16 cellular contexts compared by ENCODE assay signal in genomic region chr2:2571301-2572198, GRCh38.
A peak's percentile ranks its signal among the peaks of the same experiment; 100 is the strongest.
DNase-seq lines count a peak whose midpoint lies in the region; ATAC-seq and TF ChIP-seq lines count a peak whose summit lies in the region.
"Had no signal": no experiment of that assay in that cellular context is flagged by ENCODE, and none has a peak within 500 bp of the region (broad histone marks: within the 10 kb centered on the region; RNA-seq: fewer than 3 reads in every experiment).

No MANE protein-coding gene starts in this region.

- intact Hi-C loops in gastrocnemius medialis (cut with DNase I; ENCODE audit: low total_unique reads) = no loop called here

- WGBS in SK-N-SH (ENCODE audit: low lambda C conversion rate) = 83% methylated on average over 35 of the region's 42 CpGs

- peaks cover 7% of the 10 kb centered on the region for H3K9me3 Mint-ChIP-seq in osteocyte (ENCODE audit: unreplicated experiment)
- H3K9me3 Mint-ChIP-seq: CD8-positive, alpha-beta T cell had no signal

- H3K9me3 ChIP-seq in SK-N-SH (no peaks in the 10 kb centered on the region), gastrocnemius medialis (no peaks in the 10 kb centered on the region)

- no peak overlapping the region for H3K4me3 ChIP-seq in SK-N-SH (ENCODE audit: low read depth in 2 of 2, low read length in 1 of 2)
- H3K4me3 ChIP-seq in gastrocnemius medialis = no peak overlapping the region

- H3K27ac Mint-ChIP-seq in osteocyte (ENCODE audit: unreplicated experiment) = no peak overlapping the region
- H3K27ac Mint-ChIP-seq: CD14-positive monocyte; CD8-positive, alpha-beta T cell had no signal

- TF ChIP-seq EP300 in SK-N-SH (IDR thresholded peaks at IDR 0.05; ENCODE audit: borderline replicate concordance in 1 of 2, low read depth in 1 of 2, low read length in 1 of 2) = no peak

- H3K4me1 Mint-ChIP-seq in osteocyte (ENCODE audit: unreplicated experiment) = no peaks in the 10 kb centered on the region
- H3K4me1 Mint-ChIP-seq: CD14-positive monocyte had no signal

- TF ChIP-seq POLR2A in gastrocnemius medialis (IDR thresholded peaks at IDR 0.05) = no peak

- H3F3A ChIP-seq in SK-N-SH (replicated peaks; ENCODE audit: insufficient read depth) = no peaks in the 10 kb centered on the region

- no peak overlapping the region for H2AFZ ChIP-seq in SK-N-SH (ENCODE audit: low read depth)

- no peaks in the 10 kb centered on the region for H3K9me2 ChIP-seq in SK-N-SH

- H3K79me2 ChIP-seq in SK-N-SH (ENCODE audit: insufficient read depth) = no peaks in the 10 kb centered on the region

- no peaks in the 10 kb centered on the region for H3K36me3 Mint-ChIP-seq in osteocyte (ENCODE audit: unreplicated experiment)
- H3K36me3 Mint-ChIP-seq: CD14-positive monocyte; CD8-positive, alpha-beta T cell had no signal

- no peaks in the 10 kb centered on the region for H3K27me3 Mint-ChIP-seq in osteocyte (ENCODE audit: unreplicated experiment)

- DNase-seq in SK-N-SH (peak; percentile 37), GM20000 (ENCODE audit: low spot score) (peak; percentile 3), left lobe of liver (ENCODE audit: low spot score) (peak; percentile 24), osteocyte (ENCODE audit: extremely low spot score, unreplicated experiment) (peak; percentile 84), gastrocnemius medialis (no peak), DMS79 (lab: John Stamatoyannopoulos, UW) (no peak)
- DNase-seq: COR-L47, DMS153, DND-41, GDM1 had no signal

- H3K9ac ChIP-seq in SK-N-SH = no peak overlapping the region

- no peaks in the 10 kb centered on the region for H4K20me1 ChIP-seq in SK-N-SH (ENCODE audit: insufficient read depth)

- in situ Hi-C loops in gastrocnemius medialis (cut with MboI; ENCODE audit: low sequenced_read_pairs in 4 of 4) = no loop called here

- POLR2A ChIA-PET in SK-N-SH (lab: Yijun Ruan, JAX) = no interaction called here

- no peak overlapping the region for H3K4me2 ChIP-seq in SK-N-SH

- H3K27ac ChIP-seq in SK-N-SH (ENCODE audit: low read depth in 2 of 2, low read length in 1 of 2) (no peak overlapping the region), gastrocnemius medialis (no peak overlapping the region)
- H3K27ac ChIP-seq: 22Rv1 had no signal

- H3K27me3 ChIP-seq in SK-N-SH (ENCODE audit: insufficient read depth) = no peaks in the 10 kb centered on the region
- H3K27me3 ChIP-seq in gastrocnemius medialis = no peaks in the 10 kb centered on the region

- H3K4me1 ChIP-seq in SK-N-SH (ENCODE audit: control insufficient read depth in 1 of 2, insufficient read depth in 2 of 2, low read depth in 1 of 2, low read length in 1 of 2) = no peaks in the 10 kb centered on the region
- no peaks in the 10 kb centered on the region for H3K4me1 ChIP-seq in gastrocnemius medialis

- no peak overlapping the region for H3K4me3 Mint-ChIP-seq in osteocyte (ENCODE audit: unreplicated experiment)
- H3K4me3 Mint-ChIP-seq: CD14-positive monocyte; CD8-positive, alpha-beta T cell had no signal

- TF ChIP-seq CTCF in SK-N-SH (IDR thresholded peaks at IDR 0.05) (no peak), GM20000 (IDR thresholded peaks at IDR 0.05; ENCODE audit: extremely low read depth, missing control alignments) (no peak), osteocyte (IDR thresholded peaks at IDR 0.05) (no peak), gastrocnemius medialis (IDR thresholded peaks at IDR 0.05 in 4 of 5, conservative IDR thresholded peaks at IDR 0.05 in 1 of 5) (no peak)

- no peak for TF ChIP-seq RAD21 in SK-N-SH (IDR thresholded peaks at IDR 0.05; ENCODE audit: low read length)

- ATAC-seq in SK-N-SH treated with all-trans-retinoic acid at 6 μM for 48 hours = no peak
- no peak for ATAC-seq in left lobe of liver
- no peak for ATAC-seq in gastrocnemius medialis
- no peak for ATAC-seq in HG03378 (IDR thresholded peaks at IDR 0.05; ENCODE audit: unreplicated experiment)
- ATAC-seq: CD8-positive, alpha-beta T cell; HCT116 had no signal

- no peaks in the 10 kb centered on the region for H3K36me3 ChIP-seq in SK-N-SH (replicated peaks in 1 of 2; ENCODE audit: control insufficient read depth in 1 of 2, insufficient read depth in 2 of 2, low read length in 1 of 2)
- H3K36me3 ChIP-seq in gastrocnemius medialis = no peaks in the 10 kb centered on the region

- CTCF ChIA-PET in SK-N-SH (lab: Yijun Ruan, JAX) = interaction anchor here (0.9 kb wide), 1 partner anchor 16 kb away, joined by 3 read pairs; no protein-coding TSS in a partner anchor

TF ChIP-seq in SK-N-SH, 30 proteins besides CTCF, POLR2A, EP300 and RAD21:
- no peak for TF ChIP-seq RXRA (IDR thresholded peaks at IDR 0.05; ENCODE audit: borderline replicate concordance, low read depth)

TF ChIP-seq in SK-N-SH treated with all-trans-retinoic acid at 6 μM for 48 hours, 23 proteins besides CTCF, POLR2A, EP300 and RAD21:
- TF ChIP-seq ZC3H10 (CRISPR knock-in tag; IDR thresholded peaks at IDR 0.05) = no peak
- TF ChIP-seq ZNF565 (CRISPR knock-in tag; conservative IDR thresholded peaks at IDR 0.05; ENCODE audit: low read depth) = no peak
- TF ChIP-seq, protein P1, sequence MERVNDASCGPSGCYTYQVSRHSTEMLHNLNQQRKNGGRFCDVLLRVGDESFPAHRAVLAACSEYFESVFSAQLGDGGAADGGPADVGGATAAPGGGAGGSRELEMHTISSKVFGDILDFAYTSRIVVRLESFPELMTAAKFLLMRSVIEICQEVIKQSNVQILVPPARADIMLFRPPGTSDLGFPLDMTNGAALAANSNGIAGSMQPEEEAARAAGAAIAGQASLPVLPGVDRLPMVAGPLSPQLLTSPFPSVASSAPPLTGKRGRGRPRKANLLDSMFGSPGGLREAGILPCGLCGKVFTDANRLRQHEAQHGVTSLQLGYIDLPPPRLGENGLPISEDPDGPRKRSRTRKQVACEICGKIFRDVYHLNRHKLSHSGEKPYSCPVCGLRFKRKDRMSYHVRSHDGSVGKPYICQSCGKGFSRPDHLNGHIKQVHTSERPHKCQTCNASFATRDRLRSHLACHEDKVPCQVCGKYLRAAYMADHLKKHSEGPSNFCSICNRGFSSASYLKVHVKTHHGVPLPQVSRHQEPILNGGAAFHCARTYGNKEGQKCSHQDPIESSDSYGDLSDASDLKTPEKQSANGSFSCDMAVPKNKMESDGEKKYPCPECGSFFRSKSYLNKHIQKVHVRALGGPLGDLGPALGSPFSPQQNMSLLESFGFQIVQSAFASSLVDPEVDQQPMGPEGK (CRISPR knock-in tag; IDR thresholded peaks at IDR 0.05; ENCODE audit: borderline replicate concordance) = no peak
- no peak for TF ChIP-seq RARB (CRISPR knock-in tag; IDR thresholded peaks at IDR 0.05)
- no peak for TF ChIP-seq TOX (CRISPR knock-in tag; IDR thresholded peaks at IDR 0.05; ENCODE audit: borderline replicate concordance)
- no peak for TF ChIP-seq BACH2 (CRISPR knock-in tag; IDR thresholded peaks at IDR 0.05; ENCODE audit: borderline replicate concordance)
- TF ChIP-seq, protein P2, sequence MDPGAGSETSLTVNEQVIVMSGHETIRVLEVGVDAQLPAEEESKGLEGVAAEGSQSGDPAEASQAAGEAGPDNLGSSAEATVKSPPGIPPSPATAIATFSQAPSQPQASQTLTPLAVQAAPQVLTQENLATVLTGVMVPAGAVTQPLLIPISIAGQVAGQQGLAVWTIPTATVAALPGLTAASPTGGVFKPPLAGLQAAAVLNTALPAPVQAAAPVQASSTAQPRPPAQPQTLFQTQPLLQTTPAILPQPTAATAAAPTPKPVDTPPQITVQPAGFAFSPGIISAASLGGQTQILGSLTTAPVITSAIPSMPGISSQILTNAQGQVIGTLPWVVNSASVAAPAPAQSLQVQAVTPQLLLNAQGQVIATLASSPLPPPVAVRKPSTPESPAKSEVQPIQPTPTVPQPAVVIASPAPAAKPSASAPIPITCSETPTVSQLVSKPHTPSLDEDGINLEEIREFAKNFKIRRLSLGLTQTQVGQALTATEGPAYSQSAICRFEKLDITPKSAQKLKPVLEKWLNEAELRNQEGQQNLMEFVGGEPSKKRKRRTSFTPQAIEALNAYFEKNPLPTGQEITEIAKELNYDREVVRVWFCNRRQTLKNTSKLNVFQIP (CRISPR knock-in tag; IDR thresholded peaks at IDR 0.05; ENCODE audit: borderline replicate concordance, low read depth) = no peak
- no peak for TF ChIP-seq ESRRG (CRISPR knock-in tag; IDR thresholded peaks at IDR 0.05)
- no peak for TF ChIP-seq TCF4 (CRISPR knock-in tag; IDR thresholded peaks at IDR 0.05; ENCODE audit: borderline replicate concordance)
- no peak for TF ChIP-seq CSRNP3 (CRISPR knock-in tag; IDR thresholded peaks at IDR 0.05)
- TF ChIP-seq ZFP30 (CRISPR knock-in tag; IDR thresholded peaks at IDR 0.05) = no peak
- TF ChIP-seq OSR1 (CRISPR knock-in tag; IDR thresholded peaks at IDR 0.05) = no peak
- no peak for TF ChIP-seq CSDC2 (CRISPR knock-in tag; IDR thresholded peaks at IDR 0.05)
- no peak for TF ChIP-seq ISL1 (CRISPR knock-in tag; IDR thresholded peaks at IDR 0.05)
- TF ChIP-seq CREB5 (CRISPR knock-in tag; IDR thresholded peaks at IDR 0.05; ENCODE audit: low read depth) = no peak

Comparison
In these comparisons a context has a peak if more than half of its experiments do, and no peak if none do; other contexts are left out.
1. DNase-seq: peak in SK-N-SH (single experiment), GM20000 (single experiment), left lobe of liver (single experiment) and osteocyte (single experiment); none in gastrocnemius medialis (0 of 2) and DMS79 (single experiment).